ENCODE assay signal across 9 cellular contexts in genomic region chr19:54322295-54322694, GRCh38. TPM values are rescaled to one million over a fixed set of nuclear protein-coding genes. Genes with fewer than 3 reads are reported as not detected.
"Had no signal": no experiment of that assay in that cellular context is flagged by ENCODE, and none has a peak within 500 bp of the region (broad histone marks: within the 10 kb centered on the region; RNA-seq: fewer than 3 reads in every experiment).

No MANE protein-coding gene starts in this region.

RNA-seq across cellular contexts. Expression of gene LILRA5, which starts 9.3 kb away (rescaled TPM):
- total RNA-seq: LHCN-M2, MCF 10A, NCI-H460, OCI-LY7, PC-9, RPMI7951, SJCRH30, SK-MEL-5 had no signal

RNA-seq across cellular contexts. Expression of gene LILRA4, which starts 16.7 kb away (rescaled TPM):
- total RNA-seq: LHCN-M2, MCF 10A, NCI-H460, OCI-LY7, PC-9, Right ventricle myocardium inferior, RPMI7951, SJCRH30, SK-MEL-5 had no signal

RNA-seq across cellular contexts. Expression of gene LILRB2, which starts 41.4 kb away (rescaled TPM):
- total RNA-seq: LHCN-M2, MCF 10A, NCI-H460, OCI-LY7, PC-9, RPMI7951, SJCRH30, SK-MEL-5 had no signal

RNA-seq across cellular contexts. Expression of gene LAIR1, which starts 42.4 kb away (rescaled TPM):
- total RNA-seq: LHCN-M2, MCF 10A, NCI-H460, PC-9, SJCRH30, SK-MEL-5 had no signal
